In the genomic region with DNA sequence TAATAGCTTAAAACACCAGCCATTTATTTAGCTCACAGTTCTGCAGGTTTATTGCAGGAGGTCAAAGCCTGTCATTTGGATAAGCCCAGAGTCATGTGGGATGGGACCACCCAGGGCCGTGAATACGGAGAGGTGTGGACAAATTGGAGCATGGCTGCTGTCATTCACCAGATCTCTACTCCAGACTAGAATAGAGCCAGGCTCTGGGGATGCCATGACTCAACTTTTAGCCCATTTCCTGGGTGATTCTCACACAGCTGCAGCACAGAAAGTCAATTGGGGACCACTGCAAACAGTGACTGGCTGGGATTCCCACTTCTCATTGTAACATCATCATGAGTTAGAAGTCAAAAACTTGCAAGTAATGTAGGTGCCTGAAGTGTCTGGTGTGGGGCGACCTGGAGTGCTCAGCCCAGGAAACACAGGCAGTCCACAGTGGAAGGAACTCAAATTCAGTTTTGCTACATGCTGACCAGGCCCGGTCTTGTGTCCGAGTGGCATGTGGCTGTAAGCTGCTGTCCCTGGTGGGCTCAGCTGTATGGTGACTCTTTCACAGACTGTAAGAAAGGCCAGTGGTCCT, we compare ENCODE assay signal across 24 cellular contexts.
"Had no signal": no experiment of that assay in that cellular context is flagged by ENCODE, and none has a peak within 500 bp of the region (broad histone marks: within the 10 kb centered on the region; RNA-seq: fewer than 3 reads in every experiment).

No MANE protein-coding gene starts in this region.

- H3K4me1 ChIP-seq: left ventricle myocardium inferior had no signal

- H3K79me2 ChIP-seq: parathyroid adenoma had no signal

- H2AFZ ChIP-seq: parathyroid adenoma had no signal

- H3K9me3 ChIP-seq: heart left ventricle, left ventricle myocardium inferior, sigmoid colon, tibial nerve had no signal

- H3K27me3 ChIP-seq: heart left ventricle, sigmoid colon, tibial nerve had no signal

- H3K27ac ChIP-seq: parathyroid adenoma had no signal

- H3K9ac ChIP-seq: parathyroid adenoma had no signal

- H3K36me3 Mint-ChIP-seq: immature natural killer cell; naive thymus-derived CD8-positive, alpha-beta T cell; stimulated activated memory B cell treated with anti-CD40 and anti-IgM and Interleukin-4, amounts not matched to agents 10 μg/mL and 1 μg/mL and 100 μg/mL, for 72 hours; type B pancreatic cell had no signal

- H3K27me3 Mint-ChIP-seq: progenitor cell of endocrine pancreas; stimulated activated memory B cell treated with anti-CD40 and anti-IgM and Interleukin-4, amounts not matched to agents 10 μg/mL and 1 μg/mL and 100 μg/mL, for 72 hours; type B pancreatic cell had no signal

- DNase-seq: heart left ventricle; hypothalamus; immature natural killer cell; left ventricle myocardium inferior; naive thymus-derived CD8-positive, alpha-beta T cell; nucleus accumbens; right cardiac atrium; sigmoid colon; small intestine; stimulated activated CD4-positive, alpha-beta T cell treated with anti-CD3 and anti-CD28 coated beads, Interleukin-1b, Interleukin-23, amount 100 ng/mL, for 48 hours; stimulated activated CD4-positive, alpha-beta T cell treated with anti-CD3 and anti-CD28 coated beads, Interleukin-2, amount 100 ng/mL, for 48 hours; stimulated activated CD4-positive, alpha-beta T cell treated with anti-CD3 and anti-CD28 coated beads, Interleukin-4, amount 100 ng/mL, for 4 hours; stimulated activated CD8-positive, alpha-beta memory T cell treated with anti-CD3 and anti-CD28 coated beads, Interleukin-4, amount 100 ng/mL, for 48 hours; stimulated activated naive CD4-positive, alpha-beta T cell treated with Interleukin-2 at 50 U/mL for 16 hours; stimulated activated naive CD8-positive, alpha-beta T cell treated with anti-CD3 and anti-CD28 coated beads, Interleukin-15, amount 100 ng/mL, for 72 hours; substantia nigra had no signal

- ATAC-seq: heart left ventricle; naive thymus-derived CD8-positive, alpha-beta T cell; right cardiac atrium; stimulated activated memory B cell treated with anti-CD40 and anti-IgM and Interleukin-4, amounts not matched to agents 10 μg/mL and 1 μg/mL and 100 μg/mL, for 72 hours; stimulated activated naive CD8-positive, alpha-beta T cell treated with anti-CD3 and anti-CD28 coated beads, Interleukin-15, amount 100 ng/mL, for 72 hours had no signal

- H3K4me3 ChIP-seq: heart left ventricle, left ventricle myocardium inferior, lung, sigmoid colon, tibial nerve had no signal

- H3K27ac Mint-ChIP-seq: immature natural killer cell; naive thymus-derived CD8-positive, alpha-beta T cell; progenitor cell of endocrine pancreas; stimulated activated memory B cell treated with anti-CD40 and anti-IgM and Interleukin-4, amounts not matched to agents 10 μg/mL and 1 μg/mL and 100 μg/mL, for 72 hours; stimulated activated naive CD8-positive, alpha-beta T cell treated with anti-CD3 and anti-CD28 coated beads, Interleukin-15, amount 100 ng/mL, for 72 hours; type B pancreatic cell had no signal

- H3K36me3 ChIP-seq: heart left ventricle, left ventricle myocardium inferior, sigmoid colon, tibial nerve had no signal

- H3K9me3 Mint-ChIP-seq: stimulated activated naive CD8-positive, alpha-beta T cell treated with anti-CD3 and anti-CD28 coated beads, Interleukin-15, amount 100 ng/mL, for 72 hours had no signal

- H3K4me1 Mint-ChIP-seq: immature natural killer cell; neural crest cell; stimulated activated memory B cell treated with anti-CD40 and anti-IgM and Interleukin-4, amounts not matched to agents 10 μg/mL and 1 μg/mL and 100 μg/mL, for 72 hours; stimulated activated naive CD8-positive, alpha-beta T cell treated with anti-CD3 and anti-CD28 coated beads, Interleukin-15, amount 100 ng/mL, for 72 hours had no signal

- H3K4me3 Mint-ChIP-seq: immature natural killer cell; naive thymus-derived CD8-positive, alpha-beta T cell; nephron; neural crest cell; stimulated activated memory B cell treated with anti-CD40 and anti-IgM and Interleukin-4, amounts not matched to agents 10 μg/mL and 1 μg/mL and 100 μg/mL, for 72 hours; stimulated activated naive CD8-positive, alpha-beta T cell treated with anti-CD3 and anti-CD28 coated beads, Interleukin-15, amount 100 ng/mL, for 72 hours; type B pancreatic cell had no signal
